Comparison of ENCODE assay signal across 29 cellular contexts in the genomic region with DNA sequence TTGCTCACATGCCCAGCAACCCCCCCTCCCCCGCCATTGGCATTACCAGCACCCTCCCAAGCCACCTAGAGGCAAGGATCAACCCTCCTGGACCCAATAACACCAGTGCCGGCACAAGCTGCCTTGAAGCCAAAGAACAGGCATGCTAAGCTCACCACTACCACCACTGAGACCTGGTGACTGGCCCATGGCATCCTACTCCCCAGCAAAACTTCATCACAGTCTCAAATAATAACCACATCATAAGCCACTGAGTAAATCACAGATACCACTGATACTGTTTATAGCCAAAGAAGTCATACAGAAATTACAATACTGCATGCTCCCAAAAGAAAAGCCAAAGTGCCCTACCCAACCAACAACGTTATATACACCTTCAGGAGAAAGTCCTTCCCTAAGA.
A peak's percentile ranks its signal among the peaks of the same experiment; 100 is the strongest.
DNase-seq lines count a peak whose midpoint lies in the region; ATAC-seq lines count a peak whose summit lies in the region.
"Had no signal": no experiment of that assay in that cellular context is flagged by ENCODE, and none has a peak within 500 bp of the region (broad histone marks: within the 10 kb centered on the region; RNA-seq: fewer than 3 reads in every experiment).

No MANE protein-coding gene starts in this region.

- no peaks in the 10 kb centered on the region for H3K27me3 Mint-ChIP-seq in T-helper 1 cell treated with Interleukin-12 subunit alpha and Interleukin-12 subunit beta and Interleukin-4 antibody, amounts not matched to agents 30 μg/mL and 1 μg/mL, for 36 hours (ENCODE audit: low read depth)
- no peaks in the 10 kb centered on the region for H3K27me3 Mint-ChIP-seq in stimulated activated naive CD8-positive, alpha-beta T cell treated with anti-CD3 and anti-CD28 coated beads, Interleukin-15, amount 100 ng/mL, for 72 hours
- H3K27me3 Mint-ChIP-seq: B cell; CD4-positive, alpha-beta memory T cell; CD4-positive, alpha-beta T cell had no signal

- no peak overlapping the region for H3K4me3 Mint-ChIP-seq in T-helper 1 cell treated with Interleukin-12 subunit alpha and Interleukin-12 subunit beta and Interleukin-4 antibody, amounts not matched to agents 30 μg/mL and 1 μg/mL, for 36 hours
- H3K4me3 Mint-ChIP-seq in stimulated activated naive CD8-positive, alpha-beta T cell treated with anti-CD3 and anti-CD28 coated beads, Interleukin-15, amount 100 ng/mL, for 72 hours, result no peak overlapping the region
- H3K4me3 Mint-ChIP-seq: B cell; CD14-positive monocyte; CD4-positive, alpha-beta memory T cell; CD4-positive, alpha-beta T cell; CD4-positive, CD25-positive, alpha-beta regulatory T cell; CD8-positive, alpha-beta memory T cell; CD8-positive, alpha-beta T cell had no signal

- DNase-seq in T-helper 1 cell, result no peak
- no peak for DNase-seq in activated naive CD4-positive, alpha-beta T cell treated with anti-CD3 and anti-CD28 coated beads, Interleukin-2, amount 50 U/mL, for 72 hours (ENCODE audit: low spot score in 2 of 2)
- no peak for DNase-seq in activated naive CD4-positive, alpha-beta T cell treated with Interleukin-2 at 50 U/mL for 16 hours
- no peak for DNase-seq in stimulated activated naive CD8-positive, alpha-beta T cell treated with anti-CD3 and anti-CD28 coated beads, Interleukin-15, amount 100 ng/mL, for 72 hours
- DNase-seq in stimulated activated naive CD8-positive, alpha-beta T cell treated with anti-CD3 and anti-CD28 coated beads, Interleukin-15, Interleukin-2, amounts not matched to agents 100 U/mL and 50 U/mL, for 24 hours, result no peak
- DNase-seq: 8988T; ACHN; AML-193; BE2C; C1 segment of cervical spinal cord; Caco-2; Calu3; CD4-positive, alpha-beta memory T cell; CD4-positive, alpha-beta T cell; CD4-positive, CD25-positive, alpha-beta regulatory T cell; CD8-positive, alpha-beta memory T cell; CD8-positive, alpha-beta T cell; COR-L47; DMS 273 treated with DMSO at 0.1 percent for 48 hours; DMS153; DMS53; DMS79; DMS79 treated with DMSO at 0.1 percent for 48 hours; DND-41; EL had no signal

- peaks cover 5% of the 10 kb centered on the region for H3K4me1 Mint-ChIP-seq in T-helper 1 cell treated with Interleukin-12 subunit alpha and Interleukin-12 subunit beta and Interleukin-4 antibody, amounts not matched to agents 30 μg/mL and 1 μg/mL, for 36 hours (ENCODE audit: low read depth)
- peaks cover 15% of the 10 kb centered on the region for H3K4me1 Mint-ChIP-seq in stimulated activated naive CD8-positive, alpha-beta T cell treated with anti-CD3 and anti-CD28 coated beads, Interleukin-15, amount 100 ng/mL, for 72 hours
- H3K4me1 Mint-ChIP-seq: CD8-positive, alpha-beta memory T cell had no signal

- peak overlapping the region; percentile 32 for H3K27ac Mint-ChIP-seq in T-helper 1 cell treated with Interleukin-12 subunit alpha and Interleukin-12 subunit beta and Interleukin-4 antibody, amounts not matched to agents 30 μg/mL and 1 μg/mL, for 36 hours
- no peak overlapping the region for H3K27ac Mint-ChIP-seq in activated naive CD4-positive, alpha-beta T cell treated with anti-CD3 and anti-CD28 coated beads, Interleukin-2, amount 50 U/mL, for 72 hours
- no peak overlapping the region for H3K27ac Mint-ChIP-seq in stimulated activated naive CD8-positive, alpha-beta T cell treated with anti-CD3 and anti-CD28 coated beads, Interleukin-15, amount 100 ng/mL, for 72 hours
- H3K27ac Mint-ChIP-seq: B cell; CD4-positive, alpha-beta memory T cell; CD4-positive, alpha-beta T cell; CD4-positive, CD25-positive, alpha-beta regulatory T cell; CD8-positive, alpha-beta memory T cell; CD8-positive, alpha-beta T cell had no signal

- H3K36me3 Mint-ChIP-seq in T-helper 1 cell treated with Interleukin-12 subunit alpha and Interleukin-12 subunit beta and Interleukin-4 antibody, amounts not matched to agents 30 μg/mL and 1 μg/mL, for 36 hours (ENCODE audit: low read depth), result peaks cover 35% of the 10 kb centered on the region
- H3K36me3 Mint-ChIP-seq in activated naive CD4-positive, alpha-beta T cell treated with anti-CD3 and anti-CD28 coated beads, Interleukin-2, amount 50 U/mL, for 72 hours, result peaks cover 35 to 43% of the 10 kb centered on the region in 2 donors
- H3K36me3 Mint-ChIP-seq: CD14-positive monocyte had no signal

- peaks cover 48% of the 10 kb centered on the region for H3K9me3 Mint-ChIP-seq in T-helper 1 cell treated with Interleukin-12 subunit alpha and Interleukin-12 subunit beta and Interleukin-4 antibody, amounts not matched to agents 30 μg/mL and 1 μg/mL, for 36 hours
- H3K9me3 Mint-ChIP-seq in activated naive CD4-positive, alpha-beta T cell treated with anti-CD3 and anti-CD28 coated beads, Interleukin-2, amount 50 U/mL, for 72 hours, result peaks cover 12 to 15% of the 10 kb centered on the region in 2 donors
- peaks cover 21 to 33% of the 10 kb centered on the region in 2 donors for H3K9me3 Mint-ChIP-seq in stimulated activated naive CD8-positive, alpha-beta T cell treated with anti-CD3 and anti-CD28 coated beads, Interleukin-15, amount 100 ng/mL, for 72 hours

- peak; percentile 29 to 75 for ATAC-seq in activated naive CD4-positive, alpha-beta T cell treated with anti-CD3 and anti-CD28 coated beads, Interleukin-2, amount 50 U/mL, for 72 hours
- ATAC-seq in stimulated activated naive CD8-positive, alpha-beta T cell treated with anti-CD3 and anti-CD28 coated beads, Interleukin-15, amount 100 ng/mL, for 72 hours, result peak; percentile 58
- ATAC-seq in stimulated activated naive CD8-positive, alpha-beta T cell treated with anti-CD3 and anti-CD28 coated beads, Interleukin-15, Interleukin-2, amounts not matched to agents 100 U/mL and 50 U/mL, for 24 hours, result no peak
- ATAC-seq: A549; CD8-positive, alpha-beta T cell had no signal
